15 cellular contexts compared by ENCODE assay signal in the genomic region with DNA sequence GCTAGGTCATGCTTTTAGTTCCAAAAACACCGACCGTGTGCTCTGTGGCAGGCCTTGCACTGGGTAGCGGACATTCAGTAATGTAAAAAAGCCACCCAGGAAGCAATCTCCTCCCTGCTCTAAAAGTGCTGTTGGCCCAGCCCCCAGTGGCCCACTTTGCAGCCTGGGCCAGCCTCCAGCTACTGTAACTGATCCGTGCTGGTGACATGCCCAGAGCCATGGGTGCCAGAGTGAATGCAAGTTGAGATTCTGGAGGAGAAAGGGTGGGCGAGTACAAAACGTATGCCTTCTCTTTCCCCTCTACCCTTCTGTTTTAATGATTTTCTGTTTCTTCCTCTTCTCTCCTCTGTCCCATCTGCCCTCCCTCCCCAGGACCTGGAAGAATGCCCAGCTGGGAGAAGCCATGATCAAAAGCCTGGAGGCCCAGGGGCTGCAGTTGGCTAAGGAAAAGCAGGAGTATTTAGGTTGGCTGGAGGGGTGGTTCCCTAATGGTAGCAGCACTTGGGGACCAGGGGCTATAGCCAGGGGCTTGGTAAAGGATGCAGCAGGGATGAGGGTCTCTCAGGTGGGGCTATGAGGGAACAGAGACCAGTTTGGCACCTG. TPM values are rescaled to one million over a fixed set of nuclear protein-coding genes. Genes with fewer than 3 reads are reported as not detected.
DNase-seq lines count a peak whose midpoint lies in the region; ATAC-seq and TF ChIP-seq lines count a peak whose summit lies in the region.
"Had no signal": no experiment of that assay in that cellular context is flagged by ENCODE, and none has a peak within 500 bp of the region (broad histone marks: within the 10 kb centered on the region; RNA-seq: fewer than 3 reads in every experiment).

No MANE protein-coding gene starts in this region.

- H3K4me1 Mint-ChIP-seq in memory B cell: no peaks in the 10 kb centered on the region
- H3K4me1 Mint-ChIP-seq in activated naive CD8-positive, alpha-beta T cell treated with anti-CD3 and anti-CD28 coated beads, Interleukin-2, amount 50 U/mL, for 24 hours: no peaks in the 10 kb centered on the region
- H3K4me1 Mint-ChIP-seq: IgD-negative memory B cell had no signal

- H3K27ac ChIP-seq in right atrium auricular region (peak overlapping the region in 1 of 2 donors; percentile 12), cingulate gyrus (ENCODE audit: low read depth, low read length) (peak overlapping the region; percentile 81)
- H3K27ac ChIP-seq: A549, brain microvascular endothelial cell had no signal

- H3K4me3 Mint-ChIP-seq in memory B cell: no peak overlapping the region
- H3K4me3 Mint-ChIP-seq in activated naive CD8-positive, alpha-beta T cell treated with anti-CD3 and anti-CD28 coated beads, Interleukin-2, amount 50 U/mL, for 24 hours: no peak overlapping the region
- H3K4me3 Mint-ChIP-seq: IgD-negative memory B cell had no signal

- H3K27me3 Mint-ChIP-seq in memory B cell: peaks cover 1% of the 10 kb centered on the region
- H3K27me3 Mint-ChIP-seq in activated naive CD8-positive, alpha-beta T cell treated with anti-CD3 and anti-CD28 coated beads, Interleukin-2, amount 50 U/mL, for 24 hours: no peaks in the 10 kb centered on the region

- peaks cover 0 to 17% of the 10 kb centered on the region in 2 donors for H3K4me1 ChIP-seq in right atrium auricular region
- H3K4me1 ChIP-seq: A549 had no signal

- in situ Hi-C loops in GM13977 (cut with MboI; ENCODE audit: low pct_unique_long_range_greater_than_20kb, low sequenced_read_pairs, unreplicated experiment): no loop called here

- H3K4me3 ChIP-seq in right atrium auricular region: no peak overlapping the region
- H3K4me3 ChIP-seq: A549, gastroesophageal sphincter, stomach had no signal

- no peaks in the 10 kb centered on the region for H3K9me3 Mint-ChIP-seq in memory B cell
- no peaks in the 10 kb centered on the region for H3K9me3 Mint-ChIP-seq in activated naive CD8-positive, alpha-beta T cell treated with anti-CD3 and anti-CD28 coated beads, Interleukin-2, amount 50 U/mL, for 24 hours

- H3K36me3 ChIP-seq in right atrium auricular region: no peaks in the 10 kb centered on the region
- H3K36me3 ChIP-seq: brain microvascular endothelial cell, gastroesophageal sphincter, stomach had no signal

- no peaks in the 10 kb centered on the region for H3K27me3 ChIP-seq in right atrium auricular region

- ATAC-seq in Right ventricle myocardium inferior (peak; percentile 87), memory B cell (ENCODE audit: low read depth) (no peak)
- ATAC-seq in activated naive CD8-positive, alpha-beta T cell treated with anti-CD3 and anti-CD28 coated beads, Interleukin-2, amount 50 U/mL, for 24 hours: no peak
- ATAC-seq: A549, gastroesophageal sphincter had no signal

- intact Hi-C loops in Right ventricle myocardium inferior (cut with DNase I): no loop called here

- peak overlapping the region; percentile 35 for H3K27ac Mint-ChIP-seq in memory B cell
- H3K27ac Mint-ChIP-seq in activated naive CD8-positive, alpha-beta T cell treated with anti-CD3 and anti-CD28 coated beads, Interleukin-2, amount 50 U/mL, for 24 hours: no peak overlapping the region
- H3K27ac Mint-ChIP-seq: IgD-negative memory B cell had no signal

- peak; percentile 82 for DNase-seq in Right ventricle myocardium inferior (ENCODE audit: missing footprints)
- no peak for DNase-seq in right atrium auricular region (ENCODE audit: low spot score)
- no peak for DNase-seq in memory B cell (ENCODE audit: low spot score in 2 of 2)
- DNase-seq in activated naive CD8-positive, alpha-beta T cell treated with anti-CD3 and anti-CD28 coated beads, Interleukin-2, amount 50 U/mL, for 24 hours: no peak
- no peak for DNase-seq in iPS-NIHi11 (ENCODE audit: low spot score)
- DNase-seq in HUDEP-2 (lab: John Stamatoyannopoulos, UW; ENCODE audit: unreplicated experiment in 76 of 76): no peak
- DNase-seq in GM13977 (ENCODE audit: low spot score): no peak
- DNase-seq: brain microvascular endothelial cell, EL, stomach, T-helper 2 cell had no signal

- H3K9me3 ChIP-seq in right atrium auricular region: no peaks in the 10 kb centered on the region
- H3K9me3 ChIP-seq: A549, gastroesophageal sphincter, stomach had no signal

- peaks cover 2% of the 10 kb centered on the region for H3K36me3 Mint-ChIP-seq in memory B cell
- H3K36me3 Mint-ChIP-seq in activated naive CD8-positive, alpha-beta T cell treated with anti-CD3 and anti-CD28 coated beads, Interleukin-2, amount 50 U/mL, for 24 hours (ENCODE audit: low read depth): no peaks in the 10 kb centered on the region
- H3K36me3 Mint-ChIP-seq: IgD-negative memory B cell had no signal

- no peak for TF ChIP-seq CTCF in right atrium auricular region (IDR thresholded peaks at IDR 0.05)
- TF ChIP-seq CTCF in GM13977 (IDR thresholded peaks at IDR 0.05; ENCODE audit: extremely low read depth, insufficient read depth, missing control alignments): no peak

RNA-seq across cellular contexts. Expression of a gene that starts 16.9 kb away (rescaled TPM):
- total RNA-seq in Right ventricle myocardium inferior (0.32 TPM), right atrium auricular region (not detected)
